16 cellular contexts compared by ENCODE assay signal in the genomic region with DNA sequence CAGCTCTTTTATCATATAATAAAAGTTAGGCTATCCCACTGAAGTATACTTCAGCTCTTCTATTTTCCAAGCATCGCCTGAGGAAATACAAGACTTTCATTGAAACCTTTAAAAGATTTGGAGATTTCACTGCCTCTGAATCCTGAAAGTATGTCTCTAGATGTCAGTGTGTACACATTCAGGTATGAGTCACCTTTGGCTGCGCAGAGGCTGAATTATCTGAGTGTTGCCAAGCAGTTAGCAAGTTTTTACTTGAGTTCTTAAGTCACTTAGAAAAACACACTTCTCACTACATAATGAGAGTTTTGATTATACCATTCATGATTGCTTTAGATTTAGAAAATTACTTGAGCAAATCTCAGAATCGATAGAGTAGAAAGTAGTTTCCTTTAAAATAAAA.
DNase-seq lines count a peak whose midpoint lies in the region; ATAC-seq and TF ChIP-seq lines count a peak whose summit lies in the region.
"Had no signal": no experiment of that assay in that cellular context is flagged by ENCODE, and none has a peak within 500 bp of the region (broad histone marks: within the 10 kb centered on the region; RNA-seq: fewer than 3 reads in every experiment).

No MANE protein-coding gene starts in this region.

- H3K4me3 Mint-ChIP-seq in activated CD8-positive, alpha-beta T cell treated with anti-CD3 and anti-CD28 coated beads for 36 hours: no peak overlapping the region
- H3K4me3 Mint-ChIP-seq in activated CD4-positive, alpha-beta memory T cell treated with anti-CD3 and anti-CD28 coated beads for 36 hours: no peak overlapping the region
- H3K4me3 Mint-ChIP-seq: GM23338; IgD-negative memory B cell; immature natural killer cell; neural progenitor cell; stimulated activated memory B cell treated with anti-CD40 and anti-IgM and Interleukin-4, amounts not matched to agents 10 μg/mL and 1 μg/mL and 100 μg/mL, for 72 hours had no signal

- H3K9me3 Mint-ChIP-seq in activated CD8-positive, alpha-beta T cell treated with anti-CD3 and anti-CD28 coated beads for 36 hours: no peaks in the 10 kb centered on the region
- H3K9me3 Mint-ChIP-seq in activated CD4-positive, alpha-beta memory T cell treated with anti-CD3 and anti-CD28 coated beads for 36 hours: no peaks in the 10 kb centered on the region
- H3K9me3 Mint-ChIP-seq: GM23338; neural progenitor cell; stimulated activated memory B cell treated with anti-CD40 and anti-IgM and Interleukin-4, amounts not matched to agents 10 μg/mL and 1 μg/mL and 100 μg/mL, for 72 hours had no signal

- no peaks in the 10 kb centered on the region for H3K27me3 ChIP-seq in thyroid gland
- no peaks in the 10 kb centered on the region for H3K27me3 ChIP-seq in HAP-1 (ENCODE audit: low read depth)
- H3K27me3 ChIP-seq: adrenal gland, neural progenitor cell had no signal

- in situ Hi-C loops in astrocyte of the cerebellum (cut with HindIII; ENCODE audit: low sequenced_read_pairs): no loop called here
- in situ Hi-C loops in HAP-1 (cut with MboI; ENCODE audit: low sequenced_read_pairs): no loop called here

- DNase-seq in HuH-7.5 (ENCODE audit: low spot score): peak; percentile 24
- peak; percentile 33 for DNase-seq in astrocyte of the cerebellum (ENCODE audit: low read depth)
- peak; percentile 65 for DNase-seq in iris pigment epithelial cell (ENCODE audit: low read depth)
- DNase-seq in thyroid gland: peak; percentile 58 to 67
- no peak for DNase-seq in activated CD8-positive, alpha-beta T cell treated with anti-CD3 and anti-CD28 coated beads for 36 hours
- DNase-seq in activated CD4-positive, alpha-beta memory T cell treated with anti-CD3 and anti-CD28 coated beads for 36 hours: no peak
- DNase-seq in HAP-1 (ENCODE audit: low spot score in 2 of 2): no peak
- DNase-seq: COR-L47, immature natural killer cell, NCI-H2107 had no signal

- CTCF ChIA-PET in activated CD8-positive, alpha-beta T cell treated with anti-CD3 and anti-CD28 coated beads for 36 hours (lab: Charles Lee): interaction anchor here (0.7 to 1.7 kb wide), 2 partner anchors 10 to 211 kb away, joined by 4 to 5 read pairs; no protein-coding TSS in a partner anchor
- CTCF ChIA-PET in activated CD4-positive, alpha-beta memory T cell treated with anti-CD3 and anti-CD28 coated beads for 36 hours (lab: Charles Lee): no interaction called here

- H3K4me1 ChIP-seq in thyroid gland (no peaks in the 10 kb centered on the region), HAP-1 (no peaks in the 10 kb centered on the region)
- H3K4me1 ChIP-seq: adrenal gland, neural progenitor cell had no signal

- H3K36me3 ChIP-seq in thyroid gland: no peaks in the 10 kb centered on the region
- H3K36me3 ChIP-seq in HAP-1 (replicated peaks): no peaks in the 10 kb centered on the region
- H3K36me3 ChIP-seq: adrenal gland, neural progenitor cell had no signal

- TF ChIP-seq POLR2A in thyroid gland (IDR thresholded peaks at IDR 0.05): no peak

- H3K4me3 ChIP-seq in astrocyte of the cerebellum (ENCODE audit: low read depth, low read length): no peak overlapping the region
- no peak overlapping the region for H3K4me3 ChIP-seq in thyroid gland (replicated peaks in 1 of 3)
- no peak overlapping the region for H3K4me3 ChIP-seq in HAP-1
- H3K4me3 ChIP-seq: adrenal gland, GM23338, neural progenitor cell had no signal

- TF ChIP-seq CTCF in astrocyte of the cerebellum (IDR thresholded peaks at IDR 0.05; ENCODE audit: low read depth, low read length, missing control alignments): no peak
- TF ChIP-seq CTCF in thyroid gland (IDR thresholded peaks at IDR 0.05): peak in 2 of 6 experiments; percentile 29 to 34
- TF ChIP-seq CTCF in activated CD8-positive, alpha-beta T cell treated with anti-CD3 and anti-CD28 coated beads for 36 hours (IDR thresholded peaks at IDR 0.05): no peak

- H3K27ac Mint-ChIP-seq in activated CD8-positive, alpha-beta T cell treated with anti-CD3 and anti-CD28 coated beads for 36 hours: no peak overlapping the region
- H3K27ac Mint-ChIP-seq in activated CD4-positive, alpha-beta memory T cell treated with anti-CD3 and anti-CD28 coated beads for 36 hours: no peak overlapping the region
- H3K27ac Mint-ChIP-seq: GM23338; IgD-negative memory B cell; immature natural killer cell; neural progenitor cell; stimulated activated memory B cell treated with anti-CD40 and anti-IgM and Interleukin-4, amounts not matched to agents 10 μg/mL and 1 μg/mL and 100 μg/mL, for 72 hours had no signal

- H3K9me3 ChIP-seq in thyroid gland (no peaks in the 10 kb centered on the region), HAP-1 (no peaks in the 10 kb centered on the region)
- H3K9me3 ChIP-seq: adrenal gland had no signal

- H3K4me1 Mint-ChIP-seq in activated CD8-positive, alpha-beta T cell treated with anti-CD3 and anti-CD28 coated beads for 36 hours (ENCODE audit: low read depth): no peaks in the 10 kb centered on the region
- no peaks in the 10 kb centered on the region for H3K4me1 Mint-ChIP-seq in activated CD4-positive, alpha-beta memory T cell treated with anti-CD3 and anti-CD28 coated beads for 36 hours (ENCODE audit: low read depth)
- H3K4me1 Mint-ChIP-seq: GM23338; IgD-negative memory B cell; immature natural killer cell; neural progenitor cell; stimulated activated memory B cell treated with anti-CD40 and anti-IgM and Interleukin-4, amounts not matched to agents 10 μg/mL and 1 μg/mL and 100 μg/mL, for 72 hours had no signal

- H3K36me3 Mint-ChIP-seq in activated CD8-positive, alpha-beta T cell treated with anti-CD3 and anti-CD28 coated beads for 36 hours (ENCODE audit: low read depth): no peaks in the 10 kb centered on the region
- H3K36me3 Mint-ChIP-seq in activated CD4-positive, alpha-beta memory T cell treated with anti-CD3 and anti-CD28 coated beads for 36 hours: no peaks in the 10 kb centered on the region
- H3K36me3 Mint-ChIP-seq: immature natural killer cell, neural progenitor cell had no signal

- no peak overlapping the region for H3K27ac ChIP-seq in thyroid gland
- H3K27ac ChIP-seq: adrenal gland, neural progenitor cell had no signal

- ATAC-seq in activated CD8-positive, alpha-beta T cell treated with anti-CD3 and anti-CD28 coated beads for 36 hours: no peak
- ATAC-seq: GM23338; Panc1; stimulated activated memory B cell treated with anti-CD40 and anti-IgM and Interleukin-4, amounts not matched to agents 10 μg/mL and 1 μg/mL and 100 μg/mL, for 72 hours had no signal

- intact Hi-C loops in thyroid gland (cut with DNase I): no loop called here
- intact Hi-C loops in activated CD8-positive, alpha-beta T cell treated with anti-CD3 and anti-CD28 coated beads for 36 hours (cut with micrococcal nuclease): no loop called here
- intact Hi-C loops in activated CD4-positive, alpha-beta memory T cell treated with anti-CD3 and anti-CD28 coated beads for 36 hours (cut with micrococcal nuclease): no loop called here

- POLR2A ChIA-PET in activated CD8-positive, alpha-beta T cell treated with anti-CD3 and anti-CD28 coated beads for 36 hours (lab: Charles Lee): no interaction called here
- POLR2A ChIA-PET in activated CD4-positive, alpha-beta memory T cell treated with anti-CD3 and anti-CD28 coated beads for 36 hours (lab: Charles Lee): no interaction called here

- WGBS in thyroid gland, 2 donors: 33 to 51% methylated on average over 3 of the region's 3 CpGs

- no peaks in the 10 kb centered on the region for H3K27me3 Mint-ChIP-seq in activated CD8-positive, alpha-beta T cell treated with anti-CD3 and anti-CD28 coated beads for 36 hours
- H3K27me3 Mint-ChIP-seq in activated CD4-positive, alpha-beta memory T cell treated with anti-CD3 and anti-CD28 coated beads for 36 hours: no peaks in the 10 kb centered on the region
- H3K27me3 Mint-ChIP-seq: IgD-negative memory B cell; stimulated activated memory B cell treated with anti-CD40 and anti-IgM and Interleukin-4, amounts not matched to agents 10 μg/mL and 1 μg/mL and 100 μg/mL, for 72 hours had no signal

Comparison
In these comparisons a context has a peak if more than half of its experiments do, and no peak if none do; other contexts are left out.
1. DNase-seq: peak in HuH-7.5 (single experiment), astrocyte of the cerebellum (single experiment), iris pigment epithelial cell (single experiment) and thyroid gland (2 of 2); none in activated CD8-positive, alpha-beta T cell treated with anti-CD3 and anti-CD28 coated beads for 36 hours (single experiment), activated CD4-positive, alpha-beta memory T cell treated with anti-CD3 and anti-CD28 coated beads for 36 hours (single experiment) and HAP-1 (0 of 2).